In the genomic region with DNA sequence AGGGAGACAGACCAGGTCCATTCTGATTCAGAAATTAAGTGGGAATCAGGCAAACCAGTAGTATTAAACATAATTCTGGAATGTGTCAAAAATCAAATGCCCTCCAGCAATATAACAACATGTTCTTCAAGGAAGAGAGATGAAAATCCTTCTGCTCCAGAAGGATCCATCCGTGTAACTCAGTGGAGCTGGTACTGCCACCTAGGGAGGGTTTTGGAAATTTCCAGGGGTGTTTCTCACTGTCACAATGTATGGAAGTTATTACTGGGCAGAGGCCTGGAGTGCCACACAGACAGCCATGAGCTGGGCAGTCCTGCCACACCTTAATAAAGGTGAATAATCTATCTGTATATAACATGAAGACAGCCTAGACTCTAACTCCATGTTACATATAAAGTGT, we compare ENCODE assay signal across 11 cellular contexts.
DNase-seq lines count a peak whose midpoint lies in the region; ATAC-seq and TF ChIP-seq lines count a peak whose summit lies in the region.
"Had no signal": no experiment of that assay in that cellular context is flagged by ENCODE, and none has a peak within 500 bp of the region (broad histone marks: within the 10 kb centered on the region; RNA-seq: fewer than 3 reads in every experiment).

No MANE protein-coding gene starts in this region.

- H3K9me3 Mint-ChIP-seq in brain = no peaks in the 10 kb centered on the region
- H3K9me3 Mint-ChIP-seq: stimulated activated naive CD8-positive, alpha-beta T cell treated with anti-CD3 and anti-CD28 coated beads, Interleukin-15, Interleukin-2, amounts not matched to agents 100 ng/mL and 50 ng/mL, for 24 hours had no signal

- no peaks in the 10 kb centered on the region for H3K36me3 Mint-ChIP-seq in brain

- TF ChIP-seq CTCF in C4-2B (conservative IDR thresholded peaks at IDR 0.05) (peak; percentile 74), brain (conservative IDR thresholded peaks at IDR 0.05) (peak; percentile 41 to 59), GM13977 (IDR thresholded peaks at IDR 0.05; ENCODE audit: extremely low read depth, insufficient read depth, missing control alignments) (no peak)

- DNase-seq in HuH-7.5 (ENCODE audit: low spot score) = peak; percentile 38
- no peak for DNase-seq in left lobe of liver (ENCODE audit: low spot score)
- no peak for DNase-seq in occipital lobe (lab: John Stamatoyannopoulos, UW)
- no peak for DNase-seq in GM13977 (ENCODE audit: low spot score)
- no peak for DNase-seq in NCI-H2107 treated with DMSO at 0.1 percent for 48 hours (lab: John Stamatoyannopoulos, UW; ENCODE audit: unreplicated experiment)
- DNase-seq: NCI-H510A, pancreas had no signal

- in situ Hi-C loops in GM13977 (cut with MboI; ENCODE audit: low pct_unique_long_range_greater_than_20kb, low sequenced_read_pairs, unreplicated experiment) = no loop called here

- no peak overlapping the region for H3K4me3 Mint-ChIP-seq in brain
- H3K4me3 Mint-ChIP-seq: stimulated activated naive CD8-positive, alpha-beta T cell treated with anti-CD3 and anti-CD28 coated beads, Interleukin-15, Interleukin-2, amounts not matched to agents 100 ng/mL and 50 ng/mL, for 24 hours had no signal

- peak; percentile 38 for ATAC-seq in left lobe of liver
- ATAC-seq in HG03354 (IDR thresholded peaks at IDR 0.05; ENCODE audit: poor library complexity, severe bottlenecking, unreplicated experiment) = no peak

- H3K4me1 Mint-ChIP-seq in brain = peaks cover 17% of the 10 kb centered on the region

- H3K27ac ChIP-seq in C4-2B = no peak overlapping the region
- H3K27ac ChIP-seq: pancreas had no signal

- peaks cover 4% of the 10 kb centered on the region for H3K27me3 Mint-ChIP-seq in brain
- H3K27me3 Mint-ChIP-seq: stimulated activated naive CD8-positive, alpha-beta T cell treated with anti-CD3 and anti-CD28 coated beads, Interleukin-15, Interleukin-2, amounts not matched to agents 100 ng/mL and 50 ng/mL, for 24 hours had no signal

- H3K27ac Mint-ChIP-seq in brain = no peak overlapping the region
- H3K27ac Mint-ChIP-seq: stimulated activated naive CD8-positive, alpha-beta T cell treated with anti-CD3 and anti-CD28 coated beads, Interleukin-15, Interleukin-2, amounts not matched to agents 100 ng/mL and 50 ng/mL, for 24 hours had no signal
